ENCODE assay signal across 8 cellular contexts in the genomic region with DNA sequence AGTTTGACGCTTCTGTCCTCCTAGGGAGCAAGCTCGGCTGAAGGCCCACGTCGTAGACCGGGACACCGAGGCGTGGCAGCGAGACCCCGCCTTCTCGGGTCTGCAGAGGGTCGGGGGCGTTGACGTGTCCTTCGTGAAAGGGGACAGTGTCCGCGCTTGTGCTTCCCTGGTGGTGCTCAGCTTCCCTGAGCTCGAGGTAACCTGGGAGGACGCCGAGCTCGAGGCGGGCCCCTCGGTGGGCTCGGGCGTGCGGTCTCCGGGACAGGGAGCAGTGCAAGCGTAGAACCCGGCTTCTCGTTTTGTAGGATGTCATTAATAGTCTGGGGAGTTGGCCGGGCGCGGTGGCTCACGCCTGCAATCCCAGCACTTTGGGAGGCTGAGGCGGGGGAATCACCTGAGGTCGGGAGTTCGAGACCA. TPM values are rescaled to one million over a fixed set of nuclear protein-coding genes. Genes with fewer than 3 reads are reported as not detected.
DNase-seq lines count a peak whose midpoint lies in the region; ATAC-seq, FAIRE-seq and TF ChIP-seq lines count a peak whose summit lies in the region.

No MANE protein-coding gene starts in this region.

- H3K27me3 ChIP-seq in heart left ventricle (no peaks in the 10 kb centered on the region), small intestine (ENCODE audit: control insufficient read depth in 2 of 2, insufficient read depth in 2 of 2, low read length in 2 of 2) (no peaks in the 10 kb centered on the region)

- intact Hi-C loops in heart left ventricle (cut with DNase I), result loop anchor here in 1 of 10 donors (1.0 kb wide), 1 partner anchor 39 kb away; no protein-coding TSS in a partner anchor

- no peak for TF ChIP-seq POLR2A in heart left ventricle (IDR thresholded peaks at IDR 0.05)

- H3K4me3 ChIP-seq in heart left ventricle, result peak overlapping the region; percentile 52 to 97 (median 82)
- peak overlapping the region; percentile 85 to 95 for H3K4me3 ChIP-seq in small intestine (ENCODE audit: low read depth in 1 of 2, low read length in 2 of 2)

- peaks cover 0 to 32% (median 18%) of the 10 kb centered on the region in 12 donors for H3K4me1 ChIP-seq in heart left ventricle
- H3K4me1 ChIP-seq in small intestine (ENCODE audit: control insufficient read depth in 2 of 2, insufficient read depth in 1 of 2, low read depth in 1 of 2, low read length in 1 of 2), result peaks cover 0 to 3% of the 10 kb centered on the region in 2 donors

- FAIRE-seq in small intestine (lab: Jason Lieb, UNC) (no peak), urothelium cell line (lab: Jason Lieb, UNC) (no peak)

- no peak for TF ChIP-seq CTCF in heart left ventricle (IDR thresholded peaks at IDR 0.05)

- H3K27ac ChIP-seq in heart left ventricle (peak overlapping the region; percentile 88 to 99 (median 96)), small intestine (ENCODE audit: low read depth in 1 of 2, low read length in 1 of 2) (peak overlapping the region; percentile 82 to 97)

- H3K36me3 ChIP-seq in heart left ventricle (peaks cover 0 to 28% (median 16%) of the 10 kb centered on the region in 9 donors), small intestine (ENCODE audit: control insufficient read depth in 2 of 2, insufficient read depth in 2 of 2, low read length in 2 of 2) (peaks cover 0 to 2% of the 10 kb centered on the region in 2 donors)

- DNase-seq in heart left ventricle (no peak), small intestine (no peak), urothelium cell line (ENCODE audit: low spot score) (no peak)
- no peak for DNase-seq in activated CD4-positive, alpha-beta T cell treated with anti-CD3 and anti-CD28 coated beads for 48 hours

- 5 to 9% (median 7%) methylated on average over 26 to 36 of the region's 36 CpGs for WGBS in heart left ventricle, 4 donors
- 2 to 7% (median 6%) methylated on average over 36 of the region's 36 CpGs for WGBS in small intestine, 3 donors

- ATAC-seq in GM21825 (IDR thresholded peaks at IDR 0.05; ENCODE audit: unreplicated experiment), result peak; percentile 15
- ATAC-seq in SK-N-SH treated with all-trans-retinoic acid at 6 μM for 48 hours, result peak; percentile 51
- ATAC-seq in heart left ventricle, result peak in 3 of 4 donors; percentile 8 to 43 (median 36)
- no peak for ATAC-seq in GM18868 (IDR thresholded peaks at IDR 0.05; ENCODE audit: unreplicated experiment)
- no peak for ATAC-seq in HG02678 (IDR thresholded peaks at IDR 0.05; ENCODE audit: unreplicated experiment)

- H3K9me3 ChIP-seq in heart left ventricle (no peaks in the 10 kb centered on the region), small intestine (ENCODE audit: control insufficient read depth, low read depth) (no peaks in the 10 kb centered on the region)

TF ChIP-seq in SK-N-SH treated with all-trans-retinoic acid at 6 μM for 48 hours, 23 proteins besides CTCF, POLR2A, EP300 and RAD21:
- TF ChIP-seq ARNTL (CRISPR knock-in tag; IDR thresholded peaks at IDR 0.05; ENCODE audit: borderline replicate concordance, low read depth), result no peak
- TF ChIP-seq ZNF565 (CRISPR knock-in tag; conservative IDR thresholded peaks at IDR 0.05; ENCODE audit: low read depth), result no peak
- no peak for TF ChIP-seq ZFP3 (CRISPR knock-in tag; IDR thresholded peaks at IDR 0.05)
- no peak for TF ChIP-seq PPARA (CRISPR knock-in tag; IDR thresholded peaks at IDR 0.05; ENCODE audit: borderline replicate concordance)
- no peak for TF ChIP-seq ISL1 (CRISPR knock-in tag; IDR thresholded peaks at IDR 0.05)
- TF ChIP-seq SNAI2 (CRISPR knock-in tag; IDR thresholded peaks at IDR 0.05), result no peak
- TF ChIP-seq BACH2 (CRISPR knock-in tag; IDR thresholded peaks at IDR 0.05; ENCODE audit: borderline replicate concordance), result no peak
- TF ChIP-seq ZNF8 (CRISPR knock-in tag; IDR thresholded peaks at IDR 0.05), result no peak
- no peak for TF ChIP-seq ESRRG (CRISPR knock-in tag; IDR thresholded peaks at IDR 0.05)

RNA-seq across cellular contexts. Expression of a gene that starts 0.7 kb away (rescaled TPM):
- 10 to 100 TPM in 5 of 9 donors, 1 to 10 TPM in 4; 4.2 to 16.2 (median 11.2) TPM for total RNA-seq in heart left ventricle
- polyA plus RNA-seq in heart left ventricle, result 1 to 10 TPM; 8.5 TPM
- 10 to 100 TPM; 13.6 to 39.6 (median 33.2) TPM for polyA plus RNA-seq in small intestine

Comparison
In these comparisons a context has a peak if more than half of its experiments do, and no peak if none do; other contexts are left out.
1. ATAC-seq: peak in GM21825 (single experiment), SK-N-SH treated with all-trans-retinoic acid at 6 μM for 48 hours (single experiment) and heart left ventricle (3 of 4); none in GM18868 (single experiment) and HG02678 (single experiment).